Comparison of ENCODE assay signal across 15 cellular contexts in genomic region chr18:58316400-58316942, GRCh38.
DNase-seq lines count a peak whose midpoint lies in the region; ATAC-seq, FAIRE-seq and TF ChIP-seq lines count a peak whose summit lies in the region.
"Had no signal": no experiment of that assay in that cellular context is flagged by ENCODE, and none has a peak within 500 bp of the region (broad histone marks: within the 10 kb centered on the region; RNA-seq: fewer than 3 reads in every experiment).

No MANE protein-coding gene starts in this region.

- H3K4me1 ChIP-seq in OCI-LY3 (ENCODE audit: low read length): peaks cover 35% of the 10 kb centered on the region
- peaks cover 20% of the 10 kb centered on the region for H3K4me1 ChIP-seq in colonic mucosa
- H3K4me1 ChIP-seq in muscle layer of duodenum (ENCODE audit: control insufficient read depth in 1 of 2, insufficient read depth in 2 of 2, low read length in 2 of 2): peaks cover 4 to 11% of the 10 kb centered on the region in 2 donors
- H3K4me1 ChIP-seq in thyroid gland: peaks cover 28 to 53% of the 10 kb centered on the region in 2 donors

- no peak for TF ChIP-seq POLR2A in thyroid gland (IDR thresholded peaks at IDR 0.05)
- no peak for TF ChIP-seq POLR2A in GM12892 (IDR thresholded peaks at IDR 0.05; ENCODE audit: low read depth, low read length)

- no peak for DNase-seq in colonic mucosa
- DNase-seq in thyroid gland: no peak
- no peak for DNase-seq in stimulated activated effector memory CD8-positive, alpha-beta T cell treated with anti-CD3 and anti-CD28 coated beads, Interleukin-12 subunit alpha, Interleukin-12 subunit beta, amount 100 ng/mL, for 72 hours (ENCODE audit: low spot score in 2 of 2)
- DNase-seq in activated CD4-positive, alpha-beta T cell treated with anti-CD3 and anti-CD28 coated beads, Interleukin-2, amount 50 U/mL, for 1 hour: no peak
- no peak for DNase-seq in GM12892 (ENCODE audit: insufficient read length)
- DNase-seq: CD8-positive, alpha-beta T cell; NCI-H1417; NCI-H526; SHP77 had no signal

- H3K9ac ChIP-seq in OCI-LY3 (ENCODE audit: low read length) (peak overlapping the region; percentile 5; the same call in 1 of the 2 replicates), colonic mucosa (ENCODE audit: low read depth in 2 of 2, low read length in 2 of 2) (peak overlapping the region in 1 of 2 donors; percentile 30)

- H3K4me3 ChIP-seq in OCI-LY3 (ENCODE audit: low read length) (peak overlapping the region; percentile 21; the same call in 1 of the 2 replicates), colonic mucosa (no peak overlapping the region), muscle layer of duodenum (ENCODE audit: low read depth in 1 of 2, low read length in 2 of 2) (no peak overlapping the region), thyroid gland (replicated peaks in 1 of 3) (no peak overlapping the region)

- no peaks in the 10 kb centered on the region for H3K27me3 ChIP-seq in OCI-LY3 (ENCODE audit: low read depth, low read length)
- no peaks in the 10 kb centered on the region for H3K27me3 ChIP-seq in colonic mucosa
- H3K27me3 ChIP-seq in muscle layer of duodenum (ENCODE audit: low read depth, low read length): no peaks in the 10 kb centered on the region
- no peaks in the 10 kb centered on the region for H3K27me3 ChIP-seq in thyroid gland

- peaks cover 73% of the 10 kb centered on the region for H3K79me2 ChIP-seq in OCI-LY3 (ENCODE audit: low read length)

- TF ChIP-seq CTCF in OCI-LY3 (IDR thresholded peaks at IDR 0.05; ENCODE audit: low read depth, low read length): no peak
- no peak for TF ChIP-seq CTCF in colonic mucosa (IDR thresholded peaks at IDR 0.05)
- no peak for TF ChIP-seq CTCF in thyroid gland (IDR thresholded peaks at IDR 0.05)

- H3K36me3 ChIP-seq in OCI-LY3 (replicated peaks; ENCODE audit: low read depth, low read length) (peaks cover 22% of the 10 kb centered on the region), colonic mucosa (no peaks in the 10 kb centered on the region), muscle layer of duodenum (ENCODE audit: control insufficient read depth in 1 of 2, insufficient read depth in 2 of 2, low read length in 2 of 2) (no peaks in the 10 kb centered on the region), thyroid gland (no peaks in the 10 kb centered on the region)

- H3K4me1 Mint-ChIP-seq in stimulated activated effector memory CD8-positive, alpha-beta T cell treated with anti-CD3 and anti-CD28 coated beads, Interleukin-12 subunit alpha, Interleukin-12 subunit beta, amount 100 ng/mL, for 72 hours: peaks cover 2% of the 10 kb centered on the region

- H3K36me3 Mint-ChIP-seq in stimulated activated effector memory CD8-positive, alpha-beta T cell treated with anti-CD3 and anti-CD28 coated beads, Interleukin-12 subunit alpha, Interleukin-12 subunit beta, amount 100 ng/mL, for 72 hours: no peaks in the 10 kb centered on the region
- H3K36me3 Mint-ChIP-seq: activated naive CD4-positive, alpha-beta T cell treated with anti-CD3 and anti-CD28 coated beads, Interleukin-2, amount 10 ng/mL, durations not matched to agents 7 days and 5 days; CD8-positive, alpha-beta T cell had no signal

- ATAC-seq in stimulated activated effector memory CD8-positive, alpha-beta T cell treated with anti-CD3 and anti-CD28 coated beads, Interleukin-12 subunit alpha, Interleukin-12 subunit beta, amount 100 ng/mL, for 72 hours: no peak

- peak overlapping the region; percentile 59 for H3K4me2 ChIP-seq in OCI-LY3 (ENCODE audit: low read length)

- intact Hi-C loops in colonic mucosa (cut with DNase I): no loop called here
- intact Hi-C loops in thyroid gland (cut with DNase I): loop anchor here (10.0 kb wide), 2 partner anchors 132 to 272 kb away; partner anchors contain the start of gene NEDD4L

- peak overlapping the region; percentile 31 for H3K27ac ChIP-seq in OCI-LY3 (ENCODE audit: low read length)
- H3K27ac ChIP-seq in colonic mucosa: peak overlapping the region; percentile 59
- H3K27ac ChIP-seq in muscle layer of duodenum (ENCODE audit: low read length): peak overlapping the region; percentile 32
- peak overlapping the region in 2 of 3 donors; percentile 22 to 64 for H3K27ac ChIP-seq in thyroid gland

- H4K20me1 ChIP-seq in OCI-LY3 (ENCODE audit: insufficient read depth, low read length): peaks cover 95% of the 10 kb centered on the region

- H3K9me3 ChIP-seq in OCI-LY3 (ENCODE audit: insufficient read depth, low read length): no peaks in the 10 kb centered on the region
- no peaks in the 10 kb centered on the region for H3K9me3 ChIP-seq in colonic mucosa
- no peaks in the 10 kb centered on the region for H3K9me3 ChIP-seq in muscle layer of duodenum (ENCODE audit: control insufficient read depth in 1 of 2, low read length in 2 of 2)
- no peaks in the 10 kb centered on the region for H3K9me3 ChIP-seq in thyroid gland

- FAIRE-seq in GM12892 (lab: Jason Lieb, UNC): no peak
- FAIRE-seq: TTC549 had no signal

- H3K9me3 Mint-ChIP-seq in stimulated activated effector memory CD8-positive, alpha-beta T cell treated with anti-CD3 and anti-CD28 coated beads, Interleukin-12 subunit alpha, Interleukin-12 subunit beta, amount 100 ng/mL, for 72 hours: no peaks in the 10 kb centered on the region
- H3K9me3 Mint-ChIP-seq: activated naive CD4-positive, alpha-beta T cell treated with anti-CD3 and anti-CD28 coated beads, Interleukin-2, amount 10 ng/mL, durations not matched to agents 7 days and 5 days; CD8-positive, alpha-beta T cell; central memory CD8-positive, alpha-beta T cell; stimulated activated naive CD8-positive, alpha-beta T cell treated with anti-CD3 and anti-CD28 coated beads, Interleukin-15, Interleukin-2, amounts not matched to agents 100 ng/mL and 50 ng/mL, for 24 hours had no signal

- H3K4me3 Mint-ChIP-seq in stimulated activated effector memory CD8-positive, alpha-beta T cell treated with anti-CD3 and anti-CD28 coated beads, Interleukin-12 subunit alpha, Interleukin-12 subunit beta, amount 100 ng/mL, for 72 hours: no peak overlapping the region
- H3K4me3 Mint-ChIP-seq: activated naive CD4-positive, alpha-beta T cell treated with anti-CD3 and anti-CD28 coated beads, Interleukin-2, amount 10 ng/mL, durations not matched to agents 7 days and 5 days; CD8-positive, alpha-beta T cell; central memory CD8-positive, alpha-beta T cell; stimulated activated naive CD8-positive, alpha-beta T cell treated with anti-CD3 and anti-CD28 coated beads, Interleukin-15, Interleukin-2, amounts not matched to agents 100 ng/mL and 50 ng/mL, for 24 hours had no signal

- no peak overlapping the region for H3K27ac Mint-ChIP-seq in stimulated activated effector memory CD8-positive, alpha-beta T cell treated with anti-CD3 and anti-CD28 coated beads, Interleukin-12 subunit alpha, Interleukin-12 subunit beta, amount 100 ng/mL, for 72 hours
- H3K27ac Mint-ChIP-seq: stimulated activated naive CD8-positive, alpha-beta T cell treated with anti-CD3 and anti-CD28 coated beads, Interleukin-15, Interleukin-2, amounts not matched to agents 100 ng/mL and 50 ng/mL, for 24 hours had no signal

- H2AFZ ChIP-seq in OCI-LY3 (ENCODE audit: low read depth, low read length): no peak overlapping the region

- WGBS in thyroid gland, 2 donors: 89 to 92% methylated on average over 11 of the region's 11 CpGs
